Comparison of ENCODE assay signal across 8 cellular contexts in genomic region chr10:129853236-129853946, GRCh38.
DNase-seq lines count a peak whose midpoint lies in the region; ATAC-seq and TF ChIP-seq lines count a peak whose summit lies in the region.

No MANE protein-coding gene starts in this region.

- intact Hi-C loops in OCI-LY7 (cut with micrococcal nuclease; ENCODE audit: unreplicated experiment), result no loop called here

- no peak overlapping the region for H3K27ac ChIP-seq in OCI-LY7 (ENCODE audit: low read depth, low read length, poor library complexity, severe bottlenecking)

- H3K9me3 ChIP-seq in OCI-LY7 (ENCODE audit: low read length), result no peaks in the 10 kb centered on the region

- H3K36me3 ChIP-seq in OCI-LY7 (ENCODE audit: insufficient read depth, low read length), result no peaks in the 10 kb centered on the region

- no peak overlapping the region for H2AFZ ChIP-seq in OCI-LY7 (ENCODE audit: low read length)

- no peak for ATAC-seq in HG02588 (IDR thresholded peaks at IDR 0.05; ENCODE audit: unreplicated experiment)

- H3K9me2 ChIP-seq in OCI-LY7 (ENCODE audit: insufficient read depth, low read length), result no peaks in the 10 kb centered on the region

- H3K4me3 ChIP-seq in OCI-LY7 (ENCODE audit: low read depth, low read length, poor library complexity, severe bottlenecking) (no peak overlapping the region), foreskin fibroblast (ENCODE audit: low read depth in 1 of 2, low read length in 2 of 2) (no peak overlapping the region)

- POLR2A ChIA-PET in OCI-LY7 (lab: Charles Lee), result interaction anchor here (0.5 kb wide), 1 partner anchor 20 kb away, joined by 3 read pairs; no protein-coding TSS in a partner anchor

- DNase-seq in NCI-H82 (lab: John Stamatoyannopoulos, UW), result peak; percentile 10
- no peak for DNase-seq in NCI-H82 treated with DMSO at 0.1 percent for 48 hours (lab: John Stamatoyannopoulos, UW; ENCODE audit: unreplicated experiment)
- DNase-seq in OCI-LY7 (ENCODE audit: low spot score), result no peak
- DNase-seq in foreskin fibroblast, result peak in 1 of 2 donors; percentile 31
- peak; percentile 31 for DNase-seq in superior temporal gyrus (ENCODE audit: extremely low spot score)
- DNase-seq in midbrain (lab: John Stamatoyannopoulos, UW), result no peak
- DNase-seq in SHP77 (lab: John Stamatoyannopoulos, UW), result no peak

- no peaks in the 10 kb centered on the region for H4K20me1 ChIP-seq in OCI-LY7 (ENCODE audit: insufficient read depth, low read length)

- no peaks in the 10 kb centered on the region for H3K79me2 ChIP-seq in OCI-LY7 (ENCODE audit: insufficient read depth, low read depth, low read length)

- CTCF ChIA-PET in OCI-LY7 (lab: Charles Lee; ENCODE audit: unreplicated experiment), result no interaction called here

- H3K4me1 ChIP-seq in OCI-LY7 (ENCODE audit: insufficient read depth, low read length, poor library complexity, severe bottlenecking), result no peaks in the 10 kb centered on the region

- H3K4me2 ChIP-seq in OCI-LY7 (ENCODE audit: low read length), result no peak overlapping the region

- no TSS peak for BruUV-seq in OCI-LY7 (replicated peaks; lab: Mats Ljungman, UMichigan)

- TF ChIP-seq CTCF in OCI-LY7 (conservative IDR thresholded peaks at IDR 0.05; ENCODE audit: low read length) (peak; percentile 71), foreskin fibroblast (IDR thresholded peaks at IDR 0.05; ENCODE audit: low read depth, low read length) (peak; percentile 25)

Comparison
In these comparisons a context has a peak if more than half of its experiments do, and no peak if none do; other contexts are left out.
1. DNase-seq: peak in NCI-H82 (single experiment) and superior temporal gyrus (single experiment); none in NCI-H82 treated with DMSO at 0.1 percent for 48 hours (single experiment), OCI-LY7 (single experiment), midbrain (single experiment) and SHP77 (0 of 2).